16 cellular contexts compared by ENCODE assay signal in genomic region chr19:4598712-4599111, GRCh38. TPM values are rescaled to one million over a fixed set of nuclear protein-coding genes. Genes with fewer than 3 reads are reported as not detected.
DNase-seq lines count a peak whose midpoint lies in the region; ATAC-seq and TF ChIP-seq lines count a peak whose summit lies in the region.
"Had no signal": no experiment of that assay in that cellular context is flagged by ENCODE, and none has a peak within 500 bp of the region (broad histone marks: within the 10 kb centered on the region; RNA-seq: fewer than 3 reads in every experiment).

No MANE protein-coding gene starts in this region.

- TF ChIP-seq CTCF in DND-41 (IDR thresholded peaks at IDR 0.05; ENCODE audit: borderline replicate concordance, extremely low read depth, low read length, poor library complexity, severe bottlenecking) (no peak), nephron progenitor cell (IDR thresholded peaks at IDR 0.05) (no peak), brain microvascular endothelial cell (IDR thresholded peaks at IDR 0.05; ENCODE audit: low read depth, low read length, missing control alignments) (no peak)

- peak overlapping the region; percentile 52 to 58 for H3K4me3 Mint-ChIP-seq in effector memory CD8-positive, alpha-beta T cell
- H3K4me3 Mint-ChIP-seq in nephron progenitor cell, result peak overlapping the region; percentile 73
- H3K4me3 Mint-ChIP-seq: activated naive CD4-positive, alpha-beta T cell treated with anti-CD3 and anti-CD28 coated beads for 36 hours had no signal

- peak overlapping the region; percentile 70 for H3K4me2 ChIP-seq in DND-41 (ENCODE audit: insufficient read depth, low read length)

- no peaks in the 10 kb centered on the region for H3K79me2 ChIP-seq in DND-41 (ENCODE audit: insufficient read depth, low read length)

- no peaks in the 10 kb centered on the region for H3K9me3 Mint-ChIP-seq in effector memory CD8-positive, alpha-beta T cell
- H3K9me3 Mint-ChIP-seq in nephron progenitor cell, result no peaks in the 10 kb centered on the region
- H3K9me3 Mint-ChIP-seq: activated naive CD4-positive, alpha-beta T cell treated with anti-CD3 and anti-CD28 coated beads for 36 hours had no signal

- H3K4me1 ChIP-seq in DND-41 (ENCODE audit: insufficient read depth, low read length), result peaks cover 8% of the 10 kb centered on the region
- H3K4me1 ChIP-seq: uterus had no signal

- H3K27me3 ChIP-seq in DND-41 (ENCODE audit: insufficient read depth, low read length, poor library complexity), result no peaks in the 10 kb centered on the region
- H3K27me3 ChIP-seq in brain microvascular endothelial cell (replicated peaks), result peaks cover 10% of the 10 kb centered on the region

- H3K9me3 ChIP-seq in DND-41 (ENCODE audit: insufficient read depth, low read length, severe bottlenecking), result no peaks in the 10 kb centered on the region
- H3K9me3 ChIP-seq: uterus had no signal

- H3K4me3 ChIP-seq in DND-41 (ENCODE audit: low read depth in 1 of 2, low read length in 2 of 2), result no peak overlapping the region
- H3K4me3 ChIP-seq in Jurkat, Clone E6-1 (ENCODE audit: low read length), result peak overlapping the region; percentile 48
- H3K4me3 ChIP-seq in brain microvascular endothelial cell (ENCODE audit: low read depth, low read length), result no peak overlapping the region
- H3K4me3 ChIP-seq: uterus had no signal

- peaks cover 14 to 20% of the 10 kb centered on the region in 2 donors for H3K27me3 Mint-ChIP-seq in effector memory CD8-positive, alpha-beta T cell
- peaks cover 33% of the 10 kb centered on the region for H3K27me3 Mint-ChIP-seq in nephron progenitor cell (ENCODE audit: low read depth, poor library complexity)

- H3K9ac ChIP-seq in DND-41 (ENCODE audit: low read depth, low read length), result peak overlapping the region; percentile 42; the same call in 1 of the 2 replicates

- H2AFZ ChIP-seq in DND-41 (ENCODE audit: low read depth, low read length), result no peak overlapping the region; the same call in 1 of the 2 replicates

- H3K36me3 ChIP-seq in DND-41 (ENCODE audit: insufficient read depth, low read length) (no peaks in the 10 kb centered on the region), brain microvascular endothelial cell (replicated peaks) (no peaks in the 10 kb centered on the region)
- H3K36me3 ChIP-seq: uterus had no signal

- no peak overlapping the region for H3K27ac ChIP-seq in DND-41 (ENCODE audit: low read length)
- no peak overlapping the region for H3K27ac ChIP-seq in brain microvascular endothelial cell
- H3K27ac ChIP-seq: uterus had no signal

- in situ Hi-C loops in brain microvascular endothelial cell (cut with HindIII; ENCODE audit: low pct_ligation_motif_present, low sequenced_read_pairs), result no loop called here

- no peak overlapping the region for H3K27ac Mint-ChIP-seq in effector memory CD8-positive, alpha-beta T cell
- H3K27ac Mint-ChIP-seq in nephron progenitor cell, result no peak overlapping the region
- H3K27ac Mint-ChIP-seq: activated naive CD4-positive, alpha-beta T cell treated with anti-CD3 and anti-CD28 coated beads for 36 hours; CD4-positive, CD25-positive, alpha-beta regulatory T cell had no signal

- H3K4me1 Mint-ChIP-seq in effector memory CD8-positive, alpha-beta T cell (ENCODE audit: low read depth in 2 of 2), result peaks cover 8 to 12% of the 10 kb centered on the region in 2 donors
- peaks cover 14% of the 10 kb centered on the region for H3K4me1 Mint-ChIP-seq in nephron progenitor cell

- no peaks in the 10 kb centered on the region for H3K36me3 Mint-ChIP-seq in effector memory CD8-positive, alpha-beta T cell (ENCODE audit: insufficient read depth)
- no peaks in the 10 kb centered on the region for H3K36me3 Mint-ChIP-seq in nephron progenitor cell (ENCODE audit: low read depth)
- H3K36me3 Mint-ChIP-seq: CD4-positive, CD25-positive, alpha-beta regulatory T cell had no signal

- no peak for DNase-seq in DND-41
- no peak for DNase-seq in Jurkat, Clone E6-1 (ENCODE audit: low read depth, low spot score)
- DNase-seq in effector memory CD8-positive, alpha-beta T cell, result no peak
- peak; percentile 50 for DNase-seq in nephron progenitor cell
- no peak for DNase-seq in COR-L47 (lab: John Stamatoyannopoulos, UW)
- DNase-seq in brain microvascular endothelial cell, result no peak
- DNase-seq: activated CD8-positive, alpha-beta memory T cell treated with anti-CD3 and anti-CD28 coated beads for 24 hours; GF-D8; NCI-H2107; SIG-M5; stimulated activated CD4-positive, alpha-beta T cell treated with anti-CD3 and anti-CD28 coated beads, Interleukin-1b, Interleukin-23, amount 100 ng/mL, for 48 hours; stimulated activated CD8-positive, alpha-beta memory T cell treated with anti-CD3 and anti-CD28 coated beads, Interleukin-4, amount 100 ng/mL, for 48 hours; uterus had no signal

- no peaks in the 10 kb centered on the region for H4K20me1 ChIP-seq in DND-41 (ENCODE audit: insufficient read depth, low read length)

- ATAC-seq in DND-41 (ENCODE audit: insufficient read depth, low read depth), result 0 out of 3 replicates have a peak, but pooled peaks have one; percentile 12
- ATAC-seq in effector memory CD8-positive, alpha-beta T cell (replicated peaks), result no peak
- no peak for ATAC-seq in activated CD4-positive, CD25-positive, alpha-beta regulatory T cell treated with anti-CD3 and anti-CD28 coated beads, Interleukin-2, amount 50 U/mL, for 24 hours

RNA-seq across cellular contexts. Expression of gene SEMA6B, which starts 39.2 kb away (rescaled TPM):
- 2.2 TPM for polyA plus RNA-seq in Jurkat, Clone E6-1 (2012; ENCODE audit: insufficient read depth, insufficient read length)
- polyA plus RNA-seq: CD4-positive, CD25-positive, alpha-beta regulatory T cell had no signal

RNA-seq across cellular contexts. Expression of gene TNFAIP8L1, which starts 40.6 kb away (rescaled TPM):
- 11.3 TPM for polyA plus RNA-seq in Jurkat, Clone E6-1 (2012; ENCODE audit: insufficient read depth, insufficient read length)

RNA-seq across cellular contexts. Expression of gene LRG1, which starts 58.9 kb away (rescaled TPM):
- not detected for polyA plus RNA-seq in Jurkat, Clone E6-1 (2012; ENCODE audit: insufficient read depth, insufficient read length)
